Comparison of ENCODE assay signal across 1 cellular context in genomic region chr3:51974963-51975856, GRCh38.
TF ChIP-seq lines count a peak whose summit lies in the region.

ABHD14A (plus strand) TSS chr3:51975064; CDS start chr3:51975136, 72 bp downstream.

TF ChIP-seq in A549, 52 proteins besides CTCF, POLR2A, EP300 and RAD21 (continued from another document):
- TF ChIP-seq JUN (IDR thresholded peaks at IDR 0.05) (peak in 1 of 2 experiments; percentile 24; a peak in 1 of 5 replicates), GATA3 (IDR thresholded peaks at IDR 0.05; ENCODE audit: borderline replicate concordance) (no peak), E2F6 (IDR thresholded peaks at IDR 0.05; ENCODE audit: borderline replicate concordance, low read depth) (no peak), RCOR1 (IDR thresholded peaks at IDR 0.05; ENCODE audit: low read depth, low read length) (no peak)
